ENCODE assay signal across 2 cellular contexts in the genomic region with DNA sequence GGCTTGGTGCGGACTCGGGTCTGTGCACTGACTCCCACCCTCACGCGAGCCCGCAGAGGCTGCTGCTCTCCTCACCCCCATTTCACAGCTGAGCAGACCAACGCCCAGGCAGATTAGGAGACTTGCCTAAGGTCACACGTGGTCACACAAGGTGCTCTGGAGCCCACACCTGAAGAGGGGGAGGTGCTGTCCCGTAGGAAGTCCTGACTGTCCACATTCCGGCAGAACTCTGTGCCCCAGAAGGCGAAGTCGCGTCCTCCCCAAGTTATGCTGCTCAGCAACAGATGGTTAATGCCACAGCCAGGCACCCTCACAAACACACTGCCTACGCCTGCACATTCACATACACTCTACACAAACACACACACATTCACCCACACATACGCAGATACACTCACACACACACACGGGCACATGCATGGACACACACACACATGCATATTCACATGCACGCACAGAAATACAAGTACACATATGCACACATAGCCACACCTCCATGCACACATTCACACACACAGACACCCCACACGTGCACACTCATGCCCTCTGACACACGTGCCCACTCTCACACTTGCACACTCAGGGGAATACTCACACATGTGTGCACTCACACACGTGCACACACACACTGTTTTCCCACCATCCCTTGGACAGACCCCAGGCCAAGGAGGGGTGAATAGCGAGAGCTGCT.
TF ChIP-seq lines count a peak whose summit lies in the region.

No MANE protein-coding gene starts in this region.

TF ChIP-seq in HepG2, 621 proteins besides CTCF, POLR2A, EP300 and RAD21:
- TF ChIP-seq NONO (IDR thresholded peaks at IDR 0.05) (0 out of 2 replicates have a peak, but pooled peaks have one; percentile 25), NONO (CRISPR knock-in tag; conservative IDR thresholded peaks at IDR 0.05) (no peak), ARNT (IDR thresholded peaks at IDR 0.05) (no peak), ZNF282 (IDR thresholded peaks at IDR 0.05; ENCODE audit: partially characterized antibody) (peak; percentile 59), ZNF256 (CRISPR knock-in tag; conservative IDR thresholded peaks at IDR 0.05) (no peak), ZMYM3 (CRISPR knock-in tag; IDR thresholded peaks at IDR 0.05) (no peak), KAT2B (IDR thresholded peaks at IDR 0.05; ENCODE audit: borderline replicate concordance, low read depth, low read length) (no peak), MEF2D (CRISPR knock-in tag; IDR thresholded peaks at IDR 0.05) (no peak)
- TF ChIP-seq, protein P1, sequence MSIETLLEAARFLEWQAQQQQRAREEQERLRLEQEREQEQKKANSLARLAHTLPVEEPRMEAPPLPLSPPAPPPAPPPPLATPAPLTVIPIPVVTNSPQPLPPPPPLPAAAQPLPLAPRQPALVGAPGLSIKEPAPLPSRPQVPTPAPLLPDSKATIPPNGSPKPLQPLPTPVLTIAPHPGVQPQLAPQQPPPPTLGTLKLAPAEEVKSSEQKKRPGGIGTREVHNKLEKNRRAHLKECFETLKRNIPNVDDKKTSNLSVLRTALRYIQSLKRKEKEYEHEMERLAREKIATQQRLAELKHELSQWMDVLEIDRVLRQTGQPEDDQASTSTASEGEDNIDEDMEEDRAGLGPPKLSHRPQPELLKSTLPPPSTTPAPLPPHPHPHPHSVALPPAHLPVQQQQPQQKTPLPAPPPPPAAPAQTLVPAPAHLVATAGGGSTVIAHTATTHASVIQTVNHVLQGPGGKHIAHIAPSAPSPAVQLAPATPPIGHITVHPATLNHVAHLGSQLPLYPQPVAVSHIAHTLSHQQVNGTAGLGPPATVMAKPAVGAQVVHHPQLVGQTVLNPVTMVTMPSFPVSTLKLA (IDR thresholded peaks at IDR 0.05) = peak; percentile 96

TF ChIP-seq in K562, 482 proteins besides CTCF, POLR2A, EP300 and RAD21:
- TF ChIP-seq, protein P2, sequence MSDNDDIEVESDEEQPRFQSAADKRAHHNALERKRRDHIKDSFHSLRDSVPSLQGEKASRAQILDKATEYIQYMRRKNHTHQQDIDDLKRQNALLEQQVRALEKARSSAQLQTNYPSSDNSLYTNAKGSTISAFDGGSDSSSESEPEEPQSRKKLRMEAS (CRISPR knock-in tag; IDR thresholded peaks at IDR 0.05) = peak; percentile 46; the same call in 1 of the 2 replicates
- TF ChIP-seq, protein P3, sequence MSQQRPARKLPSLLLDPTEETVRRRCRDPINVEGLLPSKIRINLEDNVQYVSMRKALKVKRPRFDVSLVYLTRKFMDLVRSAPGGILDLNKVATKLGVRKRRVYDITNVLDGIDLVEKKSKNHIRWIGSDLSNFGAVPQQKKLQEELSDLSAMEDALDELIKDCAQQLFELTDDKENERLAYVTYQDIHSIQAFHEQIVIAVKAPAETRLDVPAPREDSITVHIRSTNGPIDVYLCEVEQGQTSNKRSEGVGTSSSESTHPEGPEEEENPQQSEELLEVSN (IDR thresholded peaks at IDR 0.05; ENCODE audit: borderline replicate concordance in 1 of 2, extremely low read depth in 1 of 2, insufficient read depth in 1 of 2, insufficient read length in 1 of 2, low read depth in 1 of 2, low read length in 1 of 2, poor library complexity in 1 of 2, severe bottlenecking in 1 of 2) = no peak
- TF ChIP-seq, protein P4, sequence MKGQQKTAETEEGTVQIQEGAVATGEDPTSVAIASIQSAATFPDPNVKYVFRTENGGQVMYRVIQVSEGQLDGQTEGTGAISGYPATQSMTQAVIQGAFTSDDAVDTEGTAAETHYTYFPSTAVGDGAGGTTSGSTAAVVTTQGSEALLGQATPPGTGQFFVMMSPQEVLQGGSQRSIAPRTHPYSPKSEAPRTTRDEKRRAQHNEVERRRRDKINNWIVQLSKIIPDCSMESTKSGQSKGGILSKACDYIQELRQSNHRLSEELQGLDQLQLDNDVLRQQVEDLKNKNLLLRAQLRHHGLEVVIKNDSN (CRISPR knock-in tag; IDR thresholded peaks at IDR 0.05) = 0 out of 2 replicates have a peak, but pooled peaks have one; percentile 12
- TF ChIP-seq NR4A1 (CRISPR knock-in tag; IDR thresholded peaks at IDR 0.05) (no peak), NR4A1 (tag; IDR thresholded peaks at IDR 0.05) (no peak), XRCC3 (IDR thresholded peaks at IDR 0.05) (no peak), NR1H2 (CRISPR knock-in tag; IDR thresholded peaks at IDR 0.05) (no peak), CBFA2T2 (conservative IDR thresholded peaks at IDR 0.05) (no peak), KDM1A (IDR thresholded peaks at IDR 0.05) (peak in 1 of 2 experiments; percentile 43; a peak in 1 of 4 replicates), RBM14 (IDR thresholded peaks at IDR 0.05; ENCODE audit: borderline replicate concordance, insufficient read depth, low read depth, low read length) (no peak)
- TF ChIP-seq, protein P5, sequence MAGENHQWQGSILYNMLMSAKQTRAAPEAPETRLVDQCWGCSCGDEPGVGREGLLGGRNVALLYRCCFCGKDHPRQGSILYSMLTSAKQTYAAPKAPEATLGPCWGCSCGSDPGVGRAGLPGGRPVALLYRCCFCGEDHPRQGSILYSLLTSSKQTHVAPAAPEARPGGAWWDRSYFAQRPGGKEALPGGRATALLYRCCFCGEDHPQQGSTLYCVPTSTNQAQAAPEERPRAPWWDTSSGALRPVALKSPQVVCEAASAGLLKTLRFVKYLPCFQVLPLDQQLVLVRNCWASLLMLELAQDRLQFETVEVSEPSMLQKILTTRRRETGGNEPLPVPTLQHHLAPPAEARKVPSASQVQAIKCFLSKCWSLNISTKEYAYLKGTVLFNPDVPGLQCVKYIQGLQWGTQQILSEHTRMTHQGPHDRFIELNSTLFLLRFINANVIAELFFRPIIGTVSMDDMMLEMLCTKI (IDR thresholded peaks at IDR 0.05; ENCODE audit: partially characterized antibody) = no peak
